Comparison of ENCODE assay signal across 32 cellular contexts in genomic region chr15:67646847-67647246, GRCh38.
"Had no signal": no experiment of that assay in that cellular context is flagged by ENCODE, and none has a peak within 500 bp of the region (broad histone marks: within the 10 kb centered on the region; RNA-seq: fewer than 3 reads in every experiment).

No MANE protein-coding gene starts in this region.

- H3K27me3 ChIP-seq: adrenal gland, body of pancreas, brain microvascular endothelial cell, breast epithelium had no signal

- H3K27ac ChIP-seq: adrenal gland, body of pancreas, brain microvascular endothelial cell, breast epithelium, VCaP had no signal

- H3K4me1 ChIP-seq: adrenal gland, body of pancreas, breast epithelium had no signal

- FAIRE-seq: astrocyte, colon had no signal

- DNase-seq: activated B cell treated with CpG ODN at 0.5 μM for 24 hours; activated CD4-positive, alpha-beta memory T cell treated with anti-CD3 and anti-CD28 coated beads for 36 hours; activated CD4-positive, alpha-beta T cell treated with anti-CD3 and anti-CD28 coated beads for 4 hours; activated CD4-positive, alpha-beta T cell treated with anti-CD3 and anti-CD28 coated beads, Interleukin-2, amount 10 ng/mL, durations not matched to agents 24 days and 14 days; activated CD4-positive, alpha-beta T cell treated with anti-CD3 and anti-CD28 coated beads, Interleukin-2, amount 50 U/mL, for 1 hour; activated CD4-positive, alpha-beta T cell treated with anti-CD3 and anti-CD28 coated beads, Interleukin-2, amount 50 U/mL, for 4 hours; activated CD4-positive, CD25-positive, alpha-beta regulatory T cell treated with anti-CD3 and anti-CD28 coated beads, Interleukin-2, amount 50 U/mL, for 72 hours; activated CD8-positive, alpha-beta memory T cell treated with anti-CD3 and anti-CD28 coated beads, Interleukin-2, amount 50 U/mL, for 4 hours; activated CD8-positive, alpha-beta T cell treated with anti-CD3 and anti-CD28 coated beads for 36 hours; activated effector memory CD4-positive, alpha-beta T cell treated with anti-CD3 and anti-CD28 coated beads, Interleukin-2, amount 50 U/mL, for 16 hours; activated gamma-delta T cell treated with Interleukin-2 at 50 U/mL for 16 hours; activated naive CD4-positive, alpha-beta T cell; activated naive CD4-positive, alpha-beta T cell treated with anti-CD3 and anti-CD28 coated beads for 36 hours; activated naive CD4-positive, alpha-beta T cell treated with anti-CD3 and anti-CD28 coated beads, Interleukin-2, amount 50 U/mL, for 16 hours; activated naive CD8-positive, alpha-beta T cell treated with anti-CD3 and anti-CD28 coated beads for 36 hours; activated T-cell treated with anti-CD3 and anti-CD28 coated beads for 4 hours; activated T-cell treated with anti-CD3 and anti-CD28 coated beads, Interleukin-2, amount 50 U/mL, for 24 hours; activated T-cell treated with anti-CD3 and anti-CD28 coated beads, Interleukin-2, amount 50 U/mL, for 48 hours; adrenal gland; amniotic stem cell; aorta; body of pancreas; brain microvascular endothelial cell; central memory CD4-positive, alpha-beta T cell; T-helper 2 cell; T-helper 9 cell had no signal

- ATAC-seq: activated CD8-positive, alpha-beta T cell treated with anti-CD3 and anti-CD28 coated beads for 36 hours; activated naive CD4-positive, alpha-beta T cell treated with anti-CD3 and anti-CD28 coated beads, Interleukin-2, amount 50 U/mL, for 72 hours; activated T-helper 17 cell treated with anti-CD3 and anti-CD28 coated beads, Interleukin-2, amount 50 U/mL, for 72 hours; body of pancreas had no signal

- H3K4me3 ChIP-seq: adrenal gland, body of pancreas, breast epithelium had no signal

- H3K36me3 ChIP-seq: adrenal gland, brain microvascular endothelial cell, breast epithelium had no signal

- H3K9me3 ChIP-seq: body of pancreas, breast epithelium had no signal
